9 cellular contexts compared by ENCODE assay signal in genomic region chr6:68967549-68968300, GRCh38.
DNase-seq lines count a peak whose midpoint lies in the region; ATAC-seq, FAIRE-seq and TF ChIP-seq lines count a peak whose summit lies in the region.
"Had no signal": no experiment of that assay in that cellular context is flagged by ENCODE, and none has a peak within 500 bp of the region (broad histone marks: within the 10 kb centered on the region; RNA-seq: fewer than 3 reads in every experiment).

No MANE protein-coding gene starts in this region.

- H4K20me1 ChIP-seq in DND-41 (ENCODE audit: insufficient read depth, low read length): no peaks in the 10 kb centered on the region
- no peaks in the 10 kb centered on the region for H4K20me1 ChIP-seq in OCI-LY3 (ENCODE audit: insufficient read depth, low read length)

- H3K79me2 ChIP-seq in DND-41 (ENCODE audit: insufficient read depth, low read length): no peaks in the 10 kb centered on the region
- H3K79me2 ChIP-seq in OCI-LY3 (ENCODE audit: low read length): no peaks in the 10 kb centered on the region
- no peaks in the 10 kb centered on the region for H3K79me2 ChIP-seq in parathyroid adenoma

- H3K9ac ChIP-seq in DND-41 (ENCODE audit: low read depth, low read length) (no peak overlapping the region), OCI-LY3 (ENCODE audit: low read length) (0 out of 2 replicates have a peak overlapping the region, but pooled peaks have one; percentile 3), parathyroid adenoma (no peak overlapping the region)

- DNase-seq in DND-41: peak; percentile 56
- peak; percentile 1 for DNase-seq in activated T-helper 1 cell treated with Interleukin-2 at 50 U/mL for 16 hours (ENCODE audit: low read depth)
- DNase-seq in frontal cortex (ENCODE audit: low spot score in 2 of 2): peak; percentile 7 to 23

- H3K9me3 ChIP-seq in DND-41 (ENCODE audit: insufficient read depth, low read length, severe bottlenecking) (no peaks in the 10 kb centered on the region), OCI-LY3 (ENCODE audit: insufficient read depth, low read length) (no peaks in the 10 kb centered on the region), parathyroid adenoma (ENCODE audit: control insufficient read depth, low read length) (no peaks in the 10 kb centered on the region)

- H3K36me3 ChIP-seq in DND-41 (ENCODE audit: insufficient read depth, low read length) (no peaks in the 10 kb centered on the region), OCI-LY3 (replicated peaks; ENCODE audit: low read depth, low read length) (no peaks in the 10 kb centered on the region), parathyroid adenoma (ENCODE audit: control insufficient read depth, insufficient read depth, low read length) (no peaks in the 10 kb centered on the region)

- peak; percentile 65 for ATAC-seq in DND-41 (ENCODE audit: insufficient read depth, low read depth)
- ATAC-seq in GM19468 (IDR thresholded peaks at IDR 0.05; ENCODE audit: extremely low read depth, unreplicated experiment): peak; percentile 64
- peak; percentile 82 for ATAC-seq in HG03575 (IDR thresholded peaks at IDR 0.05; ENCODE audit: extremely low read depth, insufficient number of reproducible peaks, low FRiP score, unreplicated experiment)
- ATAC-seq in HG03571 (IDR thresholded peaks at IDR 0.05; ENCODE audit: unreplicated experiment): no peak

- H3K27ac ChIP-seq in DND-41 (ENCODE audit: low read length) (no peak overlapping the region), OCI-LY3 (ENCODE audit: low read length) (no peak overlapping the region), parathyroid adenoma (no peak overlapping the region)

- TF ChIP-seq CTCF in DND-41 (IDR thresholded peaks at IDR 0.05; ENCODE audit: borderline replicate concordance, extremely low read depth, low read length, poor library complexity, severe bottlenecking) (peak; percentile 90), OCI-LY3 (IDR thresholded peaks at IDR 0.05; ENCODE audit: low read depth, low read length) (peak; percentile 97), parathyroid adenoma (IDR thresholded peaks at IDR 0.05) (peak; percentile 59)

- peak; percentile 81 for FAIRE-seq in frontal cortex (lab: Jason Lieb, UNC)
- FAIRE-seq: endometrium had no signal

- H3K27me3 ChIP-seq in DND-41 (ENCODE audit: insufficient read depth, low read length, poor library complexity) (no peaks in the 10 kb centered on the region), OCI-LY3 (ENCODE audit: low read depth, low read length) (no peaks in the 10 kb centered on the region), parathyroid adenoma (ENCODE audit: control insufficient read depth, insufficient read depth, low read length) (no peaks in the 10 kb centered on the region)

- H3K4me2 ChIP-seq in DND-41 (ENCODE audit: insufficient read depth, low read length) (no peak overlapping the region), OCI-LY3 (ENCODE audit: low read length) (peak overlapping the region; percentile 59), parathyroid adenoma (ENCODE audit: low read length) (no peak overlapping the region)

- H3K4me3 ChIP-seq in DND-41 (ENCODE audit: low read depth in 1 of 2, low read length in 2 of 2) (no peak overlapping the region), OCI-LY3 (ENCODE audit: low read length) (peak overlapping the region; percentile 27), parathyroid adenoma (ENCODE audit: low read depth, low read length) (no peak overlapping the region)

- H2AFZ ChIP-seq in DND-41 (ENCODE audit: low read depth, low read length) (peak overlapping the region; percentile 6; the same call in 1 of the 2 replicates), OCI-LY3 (ENCODE audit: low read depth, low read length) (peak overlapping the region; percentile 77), parathyroid adenoma (no peak overlapping the region)

- no peaks in the 10 kb centered on the region for H3K4me1 ChIP-seq in DND-41 (ENCODE audit: insufficient read depth, low read length)
- H3K4me1 ChIP-seq in OCI-LY3 (ENCODE audit: low read length): peaks cover 11% of the 10 kb centered on the region
- H3K4me1 ChIP-seq in parathyroid adenoma: no peaks in the 10 kb centered on the region

Comparison
In these comparisons a context has a peak if more than half of its experiments do, and no peak if none do; other contexts are left out.
1. DNase-seq: peak in every context shown above with its lines; median percentile 56 in DND-41; 15 in frontal cortex; 1 in activated T-helper 1 cell treated with Interleukin-2 at 50 U/mL for 16 hours.